In genomic region chr1:55987491-55988255, GRCh38 we compare ENCODE assay signal across 22 cellular contexts.
DNase-seq lines count a peak whose midpoint lies in the region; ATAC-seq and TF ChIP-seq lines count a peak whose summit lies in the region.
"Had no signal": no experiment of that assay in that cellular context is flagged by ENCODE, and none has a peak within 500 bp of the region (broad histone marks: within the 10 kb centered on the region; RNA-seq: fewer than 3 reads in every experiment).

No MANE protein-coding gene starts in this region.

- intact Hi-C loops in naive thymus-derived CD4-positive, alpha-beta T cell (cut with micrococcal nuclease): no loop called here
- intact Hi-C loops in transverse colon (cut with DNase I; ENCODE audit: low total_unique reads): no loop called here

- peaks cover 0 to 8% (median 0%) of the 10 kb centered on the region in 5 donors for H3K27me3 Mint-ChIP-seq in naive thymus-derived CD4-positive, alpha-beta T cell
- H3K27me3 Mint-ChIP-seq: activated CD8-positive, alpha-beta T cell treated with anti-CD3 and anti-CD28 coated beads for 36 hours had no signal

- TF ChIP-seq POLR2A in transverse colon (IDR thresholded peaks at IDR 0.05): no peak

- CTCF ChIA-PET in naive thymus-derived CD4-positive, alpha-beta T cell (lab: Charles Lee): interaction anchor here (0.7 kb wide), 1 partner anchor 148 kb away, joined by 3 read pairs; no protein-coding TSS in a partner anchor

- H3K9me3 Mint-ChIP-seq in naive thymus-derived CD4-positive, alpha-beta T cell: peaks cover 0 to 3% (median 0%) of the 10 kb centered on the region in 11 donors
- H3K9me3 Mint-ChIP-seq: activated CD8-positive, alpha-beta T cell treated with anti-CD3 and anti-CD28 coated beads for 36 hours; CD8-positive, alpha-beta memory T cell; stimulated activated naive CD8-positive, alpha-beta T cell treated with anti-CD3 and anti-CD28 coated beads, Interleukin-15, Interleukin-2, amounts not matched to agents 100 ng/mL and 50 ng/mL, for 24 hours had no signal

- in situ Hi-C loops in transverse colon (cut with MboI; ENCODE audit: low pct_ligation_motif_present in 1 of 4, low pct_unique_long_range_greater_than_20kb in 1 of 4, low sequenced_read_pairs in 3 of 4): no loop called here

- WGBS in transverse colon (ENCODE audit: low coverage in 1 of 2), 2 donors: 77 to 78% methylated on average over 4 of the region's 4 CpGs

- no peak overlapping the region for H3K4me3 Mint-ChIP-seq in naive thymus-derived CD4-positive, alpha-beta T cell
- H3K4me3 Mint-ChIP-seq: activated CD8-positive, alpha-beta T cell treated with anti-CD3 and anti-CD28 coated beads for 36 hours; CD8-positive, alpha-beta memory T cell; natural killer cell; stimulated activated naive CD8-positive, alpha-beta T cell treated with anti-CD3 and anti-CD28 coated beads, Interleukin-15, Interleukin-2, amounts not matched to agents 100 ng/mL and 50 ng/mL, for 24 hours had no signal

- H3K4me1 ChIP-seq in DND-41 (ENCODE audit: insufficient read depth, low read length) (no peaks in the 10 kb centered on the region), osteoblast (ENCODE audit: insufficient read depth, low read length) (peaks cover 8% of the 10 kb centered on the region), transverse colon (peaks cover 0 to 3% (median 0%) of the 10 kb centered on the region in 4 donors)
- H3K4me1 ChIP-seq in naive thymus-derived CD4-positive, alpha-beta T cell (ENCODE audit: control insufficient read depth in 2 of 2, insufficient read depth in 2 of 2, low read length in 2 of 2): no peaks in the 10 kb centered on the region

- no peak overlapping the region for H3K27ac ChIP-seq in DND-41 (ENCODE audit: low read length)
- H3K27ac ChIP-seq in osteoblast (ENCODE audit: low read depth, low read length): peak overlapping the region; percentile 9
- H3K27ac ChIP-seq in naive thymus-derived CD4-positive, alpha-beta T cell (ENCODE audit: low read depth, low read length): no peak overlapping the region
- H3K27ac ChIP-seq in transverse colon: peak overlapping the region in 2 of 4 donors; percentile 35 to 43
- H3K27ac ChIP-seq: lower lobe of right lung, vagina had no signal

- H4K20me1 ChIP-seq in DND-41 (ENCODE audit: insufficient read depth, low read length) (no peaks in the 10 kb centered on the region), osteoblast (ENCODE audit: insufficient read depth, low read length) (no peaks in the 10 kb centered on the region)

- no peak for TF ChIP-seq EP300 in transverse colon (IDR thresholded peaks at IDR 0.05; ENCODE audit: low read depth)

- H3K36me3 ChIP-seq in DND-41 (ENCODE audit: insufficient read depth, low read length) (no peaks in the 10 kb centered on the region), osteoblast (ENCODE audit: insufficient read depth, low read length) (no peaks in the 10 kb centered on the region), transverse colon (no peaks in the 10 kb centered on the region)
- H3K36me3 ChIP-seq in naive thymus-derived CD4-positive, alpha-beta T cell (ENCODE audit: control insufficient read depth in 2 of 3, insufficient read depth in 3 of 3, low read length in 3 of 3): no peaks in the 10 kb centered on the region
- H3K36me3 ChIP-seq: lower lobe of right lung, vagina had no signal

- no peaks in the 10 kb centered on the region for H3K27me3 ChIP-seq in DND-41 (ENCODE audit: insufficient read depth, low read length, poor library complexity)
- H3K27me3 ChIP-seq in osteoblast (ENCODE audit: insufficient read depth, low read length): no peaks in the 10 kb centered on the region
- H3K27me3 ChIP-seq in naive thymus-derived CD4-positive, alpha-beta T cell (ENCODE audit: control insufficient read depth in 2 of 2, insufficient read depth in 2 of 2, low read length in 2 of 2): no peaks in the 10 kb centered on the region
- H3K27me3 ChIP-seq in transverse colon: no peaks in the 10 kb centered on the region
- H3K27me3 ChIP-seq: vagina had no signal

- H3K4me3 ChIP-seq in DND-41 (ENCODE audit: low read depth in 1 of 2, low read length in 2 of 2): no peak overlapping the region
- no peak overlapping the region for H3K4me3 ChIP-seq in fibroblast of the aortic adventitia (ENCODE audit: low read depth, low read length)
- peak overlapping the region; percentile 43 for H3K4me3 ChIP-seq in osteoblast (ENCODE audit: insufficient read depth, low read length)
- no peak overlapping the region for H3K4me3 ChIP-seq in naive thymus-derived CD4-positive, alpha-beta T cell (ENCODE audit: low read length)
- no peak overlapping the region for H3K4me3 ChIP-seq in transverse colon
- H3K4me3 ChIP-seq: lower lobe of right lung, vagina had no signal

- no peak for ATAC-seq in DND-41 (ENCODE audit: insufficient read depth, low read depth)
- ATAC-seq in HG02642 (IDR thresholded peaks at IDR 0.05; ENCODE audit: poor library complexity, unreplicated experiment): no peak
- no peak for ATAC-seq in naive thymus-derived CD4-positive, alpha-beta T cell
- ATAC-seq: activated CD8-positive, alpha-beta T cell treated with anti-CD3 and anti-CD28 coated beads for 36 hours; HCT116; lower lobe of right lung; natural killer cell had no signal

- no peak overlapping the region for H2AFZ ChIP-seq in DND-41 (ENCODE audit: low read depth, low read length)
- peak overlapping the region; percentile 71 for H2AFZ ChIP-seq in osteoblast (ENCODE audit: low read length)

- TF ChIP-seq CTCF in DND-41 (IDR thresholded peaks at IDR 0.05; ENCODE audit: borderline replicate concordance, extremely low read depth, low read length, poor library complexity, severe bottlenecking) (no peak), fibroblast of the aortic adventitia (IDR thresholded peaks at IDR 0.05; ENCODE audit: insufficient read depth, low read length) (no peak), osteoblast (IDR thresholded peaks at IDR 0.05; ENCODE audit: extremely low read depth, low read depth, low read length) (no peak), GM20000 (IDR thresholded peaks at IDR 0.05; ENCODE audit: extremely low read depth, missing control alignments) (no peak), transverse colon (IDR thresholded peaks at IDR 0.05) (no peak)

- H3K36me3 Mint-ChIP-seq in naive thymus-derived CD4-positive, alpha-beta T cell: no peaks in the 10 kb centered on the region
- H3K36me3 Mint-ChIP-seq: CD8-positive, alpha-beta memory T cell; natural killer cell had no signal

- H3K9me3 ChIP-seq in DND-41 (ENCODE audit: insufficient read depth, low read length, severe bottlenecking): no peaks in the 10 kb centered on the region
- no peaks in the 10 kb centered on the region for H3K9me3 ChIP-seq in osteoblast (ENCODE audit: low read depth, low read length)
- H3K9me3 ChIP-seq in naive thymus-derived CD4-positive, alpha-beta T cell (ENCODE audit: control insufficient read depth in 2 of 3, low read length in 3 of 3): no peaks in the 10 kb centered on the region
- H3K9me3 ChIP-seq in transverse colon: no peaks in the 10 kb centered on the region
- H3K9me3 ChIP-seq: lower lobe of right lung, vagina had no signal

- H3K79me2 ChIP-seq in DND-41 (ENCODE audit: insufficient read depth, low read length) (no peaks in the 10 kb centered on the region), osteoblast (ENCODE audit: insufficient read depth, low read length) (no peaks in the 10 kb centered on the region)

- no peak overlapping the region for H3K27ac Mint-ChIP-seq in naive thymus-derived CD4-positive, alpha-beta T cell
- H3K27ac Mint-ChIP-seq: activated CD8-positive, alpha-beta T cell treated with anti-CD3 and anti-CD28 coated beads for 36 hours; CD8-positive, alpha-beta memory T cell; natural killer cell; stimulated activated naive CD8-positive, alpha-beta T cell treated with anti-CD3 and anti-CD28 coated beads, Interleukin-15, Interleukin-2, amounts not matched to agents 100 ng/mL and 50 ng/mL, for 24 hours had no signal

- no peak overlapping the region for H3K9ac ChIP-seq in DND-41 (ENCODE audit: low read depth, low read length)

- H3K4me1 Mint-ChIP-seq in naive thymus-derived CD4-positive, alpha-beta T cell: no peaks in the 10 kb centered on the region
- H3K4me1 Mint-ChIP-seq: CD8-positive, alpha-beta memory T cell; natural killer cell had no signal

- no peak overlapping the region for H3K4me2 ChIP-seq in DND-41 (ENCODE audit: insufficient read depth, low read length)
- H3K4me2 ChIP-seq in osteoblast (ENCODE audit: insufficient read depth, low read length): peak overlapping the region; percentile 55

- DNase-seq in DND-41 (peak; percentile 6), RPMI7951 (ENCODE audit: low read depth) (peak; percentile 32), fibroblast of the aortic adventitia (ENCODE audit: low read depth) (peak; percentile 74), osteoblast (ENCODE audit: insufficient read length, low spot score, missing footprints) (no peak), GM20000 (ENCODE audit: low spot score) (no peak), transverse colon (no peak)
- no peak for DNase-seq in naive thymus-derived CD4-positive, alpha-beta T cell
- DNase-seq: activated CD8-positive, alpha-beta T cell treated with anti-CD3 and anti-CD28 coated beads for 36 hours; activated T-cell treated with anti-CD3 and anti-CD28 coated beads, Interleukin-2, amount 50 U/mL, for 48 hours; caudate nucleus; CD8-positive, alpha-beta memory T cell; DMS79 treated with DMSO at 0.1 percent for 48 hours; effector memory CD4-positive, alpha-beta T cell; foreskin fibroblast; lower lobe of right lung; natural killer cell; NCI-H446; T-helper 1 cell had no signal

- POLR2A ChIA-PET in naive thymus-derived CD4-positive, alpha-beta T cell (lab: Charles Lee): no interaction called here

Comparison
In these comparisons a context has a peak if more than half of its experiments do, and no peak if none do; other contexts are left out.
1. DNase-seq: peak in DND-41 (single experiment), RPMI7951 (single experiment) and fibroblast of the aortic adventitia (single experiment); none in osteoblast (single experiment), GM20000 (single experiment), naive thymus-derived CD4-positive, alpha-beta T cell (0 of 9) and transverse colon (single experiment).